In genomic region chr2:48328972-48329723, GRCh38 we compare ENCODE assay signal across 8 cellular contexts. TPM values are rescaled to one million over a fixed set of nuclear protein-coding genes. Genes with fewer than 3 reads are reported as not detected.
DNase-seq lines count a peak whose midpoint lies in the region; ATAC-seq and TF ChIP-seq lines count a peak whose summit lies in the region.

No MANE protein-coding gene starts in this region.

- H2AFZ ChIP-seq in neural progenitor cell (replicated peaks) = no peak overlapping the region

- H3K9me3 Mint-ChIP-seq in neural progenitor cell = peaks cover 9% of the 10 kb centered on the region

- H3K36me3 ChIP-seq in HAP-1 (replicated peaks) = no peaks in the 10 kb centered on the region
- no peaks in the 10 kb centered on the region for H3K36me3 ChIP-seq in neural progenitor cell
- H3K36me3 ChIP-seq in H7 (replicated peaks; ENCODE audit: control insufficient read depth, insufficient read depth, low read length) = no peaks in the 10 kb centered on the region; the same call in 1 of the 2 replicates

- peaks cover 25% of the 10 kb centered on the region for H3K36me3 Mint-ChIP-seq in neural progenitor cell

- H3K4me2 ChIP-seq in neural progenitor cell = peak overlapping the region; percentile 68

- H3K9me3 ChIP-seq in HAP-1 (no peaks in the 10 kb centered on the region), neural progenitor cell (ENCODE audit: low read depth) (no peaks in the 10 kb centered on the region)

- peak overlapping the region; percentile 62 for H3K27ac Mint-ChIP-seq in neural progenitor cell

- peaks cover 9% of the 10 kb centered on the region for H3F3A ChIP-seq in neural progenitor cell (ENCODE audit: low read depth)

- ATAC-seq in HG02938 (IDR thresholded peaks at IDR 0.05; ENCODE audit: unreplicated experiment) = no peak

- H3K27me3 Mint-ChIP-seq in neural progenitor cell (ENCODE audit: insufficient read depth, low read depth) = no peaks in the 10 kb centered on the region

- H3K4me1 Mint-ChIP-seq in neural progenitor cell = peaks cover 37% of the 10 kb centered on the region

- no peak for TF ChIP-seq CTCF in neural progenitor cell (IDR thresholded peaks at IDR 0.05)

- in situ Hi-C loops in HAP-1 (cut with MboI; ENCODE audit: low sequenced_read_pairs) = no loop called here

- H3K9ac ChIP-seq in neural progenitor cell = no peak overlapping the region

- H3K4me3 ChIP-seq in HAP-1 = no peak overlapping the region
- peak overlapping the region; percentile 31 for H3K4me3 ChIP-seq in neural progenitor cell
- no peak overlapping the region for H3K4me3 ChIP-seq in H7 (ENCODE audit: insufficient read depth, low read depth, low read length)

- H3K79me2 ChIP-seq in neural progenitor cell (ENCODE audit: low read depth) = peaks cover 100% of the 10 kb centered on the region

- H3K4me1 ChIP-seq in HAP-1 (peaks cover 28% of the 10 kb centered on the region), neural progenitor cell (peaks cover 68% of the 10 kb centered on the region)

- DNase-seq in HAP-1 (ENCODE audit: low spot score in 2 of 2) (peak; percentile 24 to 72), NCI-H2081 (lab: John Stamatoyannopoulos, UW) (peak; percentile 73 to 91), neural progenitor cell (ENCODE audit: low spot score) (peak; percentile 81), H7 (no peak), COLO668 (lab: John Stamatoyannopoulos, UW; ENCODE audit: unreplicated experiment) (no peak), cerebellum (ENCODE audit: low spot score) (no peak)

- H3K4me3 Mint-ChIP-seq in neural progenitor cell = peak overlapping the region; percentile 66

- no peaks in the 10 kb centered on the region for H4K20me1 ChIP-seq in neural progenitor cell (ENCODE audit: low read depth)

- H3K27ac ChIP-seq in angular gyrus (ENCODE audit: low read depth, low read length) = peak overlapping the region; percentile 91
- peak overlapping the region; percentile 79 for H3K27ac ChIP-seq in neural progenitor cell

- H3K27me3 ChIP-seq in HAP-1 (ENCODE audit: low read depth) (no peaks in the 10 kb centered on the region), neural progenitor cell (no peaks in the 10 kb centered on the region), H7 (ENCODE audit: control insufficient read depth, insufficient read depth, low read length) (no peaks in the 10 kb centered on the region)

RNA-seq across cellular contexts. Expression of gene FOXN2, which starts 14.7 kb away (rescaled TPM):
- 45.4 and 51.0 TPM in 2 replicates for total RNA-seq in neural progenitor cell (ENCODE audit: low replicate concordance)
- total RNA-seq in H7 (2014; rRNA removed; shearing (Covaris generic)) = 25.7 and 26.9 TPM in 2 replicates
- 48.8 TPM for total RNA-seq in cerebellum

Comparison
In these comparisons a context has a peak if more than half of its experiments do, and no peak if none do; other contexts are left out.
1. DNase-seq: peak in HAP-1 (2 of 2), NCI-H2081 (2 of 2) and neural progenitor cell (single experiment); none in H7 (single experiment), COLO668 (single experiment) and cerebellum (single experiment).